23 cellular contexts compared by ENCODE assay signal in the genomic region with DNA sequence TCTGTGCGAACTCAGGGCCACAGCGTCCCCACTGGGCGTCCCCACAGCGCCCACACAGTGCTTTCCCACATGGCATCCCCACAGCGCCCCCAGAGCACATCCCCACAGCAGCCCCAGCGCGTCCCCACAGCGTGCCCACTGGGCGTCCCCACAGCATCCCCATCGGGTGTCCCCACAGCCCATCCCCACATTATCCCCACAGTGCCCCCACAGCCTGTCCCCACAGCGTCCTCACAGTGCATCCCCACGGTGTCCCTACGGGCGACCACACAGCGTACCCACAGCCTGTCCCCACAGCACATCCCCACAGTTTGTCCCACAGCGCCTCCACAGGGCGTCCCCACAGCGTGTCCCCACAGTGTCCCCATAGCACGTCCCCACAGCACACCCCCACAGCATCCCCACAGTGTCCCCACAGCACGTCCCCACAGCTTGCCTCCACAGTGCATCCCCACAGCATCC.
DNase-seq lines count a peak whose midpoint lies in the region; ATAC-seq, FAIRE-seq and TF ChIP-seq lines count a peak whose summit lies in the region.
"Had no signal": no experiment of that assay in that cellular context is flagged by ENCODE, and none has a peak within 500 bp of the region (broad histone marks: within the 10 kb centered on the region; RNA-seq: fewer than 3 reads in every experiment).

No MANE protein-coding gene starts in this region.

- intact Hi-C loops in kidney (cut with DNase I) = no loop called here
- intact Hi-C loops in uterus (cut with DNase I; ENCODE audit: low total_unique reads) = no loop called here

- no peaks in the 10 kb centered on the region for H4K20me1 ChIP-seq in osteoblast (ENCODE audit: insufficient read depth, low read length)
- H4K20me1 ChIP-seq: BLaER1 treated with 17β-estradiol and CSF1 and Interleukin-3, amounts not matched to agents 10 nM and 100 nM had no signal

- no peak overlapping the region for H2AFZ ChIP-seq in osteoblast (ENCODE audit: low read length)
- H2AFZ ChIP-seq: GM23338 had no signal

- 95% methylated on average over 19 to 20 of the region's 20 CpGs for WGBS in upper lobe of left lung, 2 donors

- H3K4me3 ChIP-seq in WERI-Rb-1 (ENCODE audit: low read depth, low read length) (no peak overlapping the region), kidney (ENCODE audit: low read length in 2 of 2) (no peak overlapping the region), osteoblast (ENCODE audit: insufficient read depth, low read length) (no peak overlapping the region), upper lobe of left lung (no peak overlapping the region), uterus (no peak overlapping the region)
- H3K4me3 ChIP-seq: BLaER1 treated with 17β-estradiol and CSF1 and Interleukin-3, amounts not matched to agents 10 nM and 100 nM; GM23338 had no signal

- H3K36me3 ChIP-seq in WERI-Rb-1 = no peaks in the 10 kb centered on the region
- H3K36me3 ChIP-seq in kidney (ENCODE audit: control insufficient read depth in 1 of 2, insufficient read depth in 2 of 2, low read length in 2 of 2) = no peaks in the 10 kb centered on the region
- H3K36me3 ChIP-seq in osteoblast (ENCODE audit: insufficient read depth, low read length) = no peaks in the 10 kb centered on the region
- H3K36me3 ChIP-seq in upper lobe of left lung = no peaks in the 10 kb centered on the region
- H3K36me3 ChIP-seq in uterus = no peaks in the 10 kb centered on the region
- H3K36me3 ChIP-seq: BLaER1 treated with 17β-estradiol and CSF1 and Interleukin-3, amounts not matched to agents 10 nM and 100 nM had no signal

- no peak overlapping the region for H3K9ac ChIP-seq in kidney (ENCODE audit: low read length in 2 of 2)
- H3K9ac ChIP-seq: BLaER1 treated with 17β-estradiol and CSF1 and Interleukin-3, amounts not matched to agents 10 nM and 100 nM had no signal

- TF ChIP-seq CTCF in WERI-Rb-1 (IDR thresholded peaks at IDR 0.05; ENCODE audit: low read depth, low read length) (peak; percentile 28; the same call in 1 of the 2 replicates), kidney (IDR thresholded peaks at IDR 0.05; ENCODE audit: borderline replicate concordance, extremely low read depth, insufficient read depth) (no peak), osteoblast (IDR thresholded peaks at IDR 0.05; ENCODE audit: extremely low read depth, low read depth, low read length) (no peak), upper lobe of left lung (IDR thresholded peaks at IDR 0.05) (no peak), uterus (IDR thresholded peaks at IDR 0.05) (no peak)

- H3K36me3 Mint-ChIP-seq in activated CD8-positive, alpha-beta T cell treated with anti-CD3 and anti-CD28 coated beads, Interleukin-2, amount 10 ng/mL, durations not matched to agents 7 days and 5 days (ENCODE audit: low read depth) = no peaks in the 10 kb centered on the region

- CTCF ChIA-PET in activated CD8-positive, alpha-beta T cell treated with anti-CD3 and anti-CD28 coated beads, Interleukin-2, amount 10 ng/mL, durations not matched to agents 7 days and 5 days (lab: Charles Lee) = no interaction called here

- H3K4me3 Mint-ChIP-seq in activated CD8-positive, alpha-beta T cell treated with anti-CD3 and anti-CD28 coated beads, Interleukin-2, amount 10 ng/mL, durations not matched to agents 7 days and 5 days = no peak overlapping the region
- H3K4me3 Mint-ChIP-seq: CD4-positive, alpha-beta memory T cell; GM23338 had no signal

- no peaks in the 10 kb centered on the region for H3K4me1 ChIP-seq in kidney (ENCODE audit: control insufficient read depth in 1 of 2, insufficient read depth in 1 of 2, low read depth in 1 of 2, low read length in 2 of 2)
- H3K4me1 ChIP-seq in osteoblast (ENCODE audit: insufficient read depth, low read length) = no peaks in the 10 kb centered on the region
- H3K4me1 ChIP-seq in upper lobe of left lung = peaks cover 0 to 7% (median 3%) of the 10 kb centered on the region in 4 donors
- H3K4me1 ChIP-seq in uterus = no peaks in the 10 kb centered on the region
- H3K4me1 ChIP-seq: BLaER1 treated with 17β-estradiol and CSF1 and Interleukin-3, amounts not matched to agents 10 nM and 100 nM; Caco-2 had no signal

- POLR2A ChIA-PET in activated CD8-positive, alpha-beta T cell treated with anti-CD3 and anti-CD28 coated beads, Interleukin-2, amount 10 ng/mL, durations not matched to agents 7 days and 5 days (lab: Charles Lee) = no interaction called here

- H3K27ac Mint-ChIP-seq in activated CD8-positive, alpha-beta T cell treated with anti-CD3 and anti-CD28 coated beads, Interleukin-2, amount 10 ng/mL, durations not matched to agents 7 days and 5 days = no peak overlapping the region
- H3K27ac Mint-ChIP-seq: CD4-positive, alpha-beta memory T cell; GM23338 had no signal

- H3K9me3 ChIP-seq in WERI-Rb-1 (ENCODE audit: severe bottlenecking) = no peaks in the 10 kb centered on the region
- H3K9me3 ChIP-seq in kidney (ENCODE audit: control insufficient read depth in 1 of 2, low read length in 2 of 2) = no peaks in the 10 kb centered on the region
- no peaks in the 10 kb centered on the region for H3K9me3 ChIP-seq in osteoblast (ENCODE audit: low read depth, low read length)
- H3K9me3 ChIP-seq in upper lobe of left lung = no peaks in the 10 kb centered on the region
- H3K9me3 ChIP-seq in uterus = no peaks in the 10 kb centered on the region
- H3K9me3 ChIP-seq: BLaER1 treated with 17β-estradiol and CSF1 and Interleukin-3, amounts not matched to agents 10 nM and 100 nM; Caco-2 had no signal

- no peaks in the 10 kb centered on the region for H3K4me1 Mint-ChIP-seq in activated CD8-positive, alpha-beta T cell treated with anti-CD3 and anti-CD28 coated beads, Interleukin-2, amount 10 ng/mL, durations not matched to agents 7 days and 5 days (ENCODE audit: low read depth)
- H3K4me1 Mint-ChIP-seq: GM23338 had no signal

- no peak for TF ChIP-seq POLR2A in upper lobe of left lung (IDR thresholded peaks at IDR 0.05)
- no peak for TF ChIP-seq POLR2A in uterus (IDR thresholded peaks at IDR 0.05)

- H3K27me3 ChIP-seq in WERI-Rb-1 (ENCODE audit: insufficient read depth, low read depth, severe bottlenecking) (no peaks in the 10 kb centered on the region), osteoblast (ENCODE audit: insufficient read depth, low read length) (no peaks in the 10 kb centered on the region), upper lobe of left lung (no peaks in the 10 kb centered on the region), uterus (no peaks in the 10 kb centered on the region)
- H3K27me3 ChIP-seq: BLaER1 treated with 17β-estradiol and CSF1 and Interleukin-3, amounts not matched to agents 10 nM and 100 nM had no signal

- H3K27me3 Mint-ChIP-seq in activated CD8-positive, alpha-beta T cell treated with anti-CD3 and anti-CD28 coated beads, Interleukin-2, amount 10 ng/mL, durations not matched to agents 7 days and 5 days (ENCODE audit: low read depth) = no peaks in the 10 kb centered on the region

- TF ChIP-seq EP300 in upper lobe of left lung (IDR thresholded peaks at IDR 0.05) = no peak

- H3K9me3 Mint-ChIP-seq in activated CD8-positive, alpha-beta T cell treated with anti-CD3 and anti-CD28 coated beads, Interleukin-2, amount 10 ng/mL, durations not matched to agents 7 days and 5 days (ENCODE audit: insufficient read depth) = no peaks in the 10 kb centered on the region

- no peaks in the 10 kb centered on the region for H3K79me2 ChIP-seq in osteoblast (ENCODE audit: insufficient read depth, low read length)

- ATAC-seq in upper lobe of left lung (ENCODE audit: low FRiP score in 2 of 2) (peak in 1 of 2 donors; percentile 24), HG03469 (IDR thresholded peaks at IDR 0.05; ENCODE audit: unreplicated experiment) (no peak)
- no peak for ATAC-seq in activated CD8-positive, alpha-beta T cell treated with anti-CD3 and anti-CD28 coated beads, Interleukin-2, amount 10 ng/mL, durations not matched to agents 7 days and 5 days
- ATAC-seq: GM23338, Panc1 had no signal

- no peak for FAIRE-seq in kidney (lab: Jason Lieb, UNC)
- FAIRE-seq: GM12891 had no signal

- no peak overlapping the region for H3K27ac ChIP-seq in WERI-Rb-1
- no peak overlapping the region for H3K27ac ChIP-seq in kidney (ENCODE audit: low read depth in 2 of 2, low read length in 2 of 2)
- no peak overlapping the region for H3K27ac ChIP-seq in osteoblast (ENCODE audit: low read depth, low read length)
- no peak overlapping the region for H3K27ac ChIP-seq in upper lobe of left lung
- no peak overlapping the region for H3K27ac ChIP-seq in uterus
- H3K27ac ChIP-seq: BLaER1 treated with 17β-estradiol and CSF1 and Interleukin-3, amounts not matched to agents 10 nM and 100 nM had no signal

- no peak overlapping the region for H3K4me2 ChIP-seq in osteoblast (ENCODE audit: insufficient read depth, low read length)
- H3K4me2 ChIP-seq: BLaER1 treated with 17β-estradiol and CSF1 and Interleukin-3, amounts not matched to agents 10 nM and 100 nM; GM23338 had no signal

- DNase-seq in WERI-Rb-1 (no peak), kidney (peak; percentile 63), osteoblast (ENCODE audit: insufficient read length, low spot score, missing footprints) (peak; percentile 57), upper lobe of left lung (peak; percentile 12 to 69), uterus (no peak)
- no peak for DNase-seq in activated CD8-positive, alpha-beta T cell treated with anti-CD3 and anti-CD28 coated beads, Interleukin-2, amount 10 ng/mL, durations not matched to agents 7 days and 5 days
- DNase-seq: ACHN; Caco-2; CD4-positive, alpha-beta memory T cell; DMS 273 treated with DMSO at 0.1 percent for 48 hours; DMS79 treated with DMSO at 0.1 percent for 48 hours; HCEC 1CT; Kasumi-1; NCI-H1694 treated with DMSO at 0.1 percent for 48 hours; NCI-H2081 treated with DMSO at 0.1 percent for 48 hours; NCI-H2171 treated with DMSO at 0.1 percent for 48 hours; NCI-H524 treated with DMSO at 0.1 percent for 48 hours; NCI-H82 had no signal

Comparison
In these comparisons a context has a peak if more than half of its experiments do, and no peak if none do; other contexts are left out.
1. DNase-seq: peak in kidney (single experiment), osteoblast (single experiment) and upper lobe of left lung (2 of 2); none in WERI-Rb-1 (single experiment), activated CD8-positive, alpha-beta T cell treated with anti-CD3 and anti-CD28 coated beads, Interleukin-2, amount 10 ng/mL, durations not matched to agents 7 days and 5 days (single experiment) and uterus (0 of 2).